Comparison of ENCODE assay signal across 15 cellular contexts in the genomic region with DNA sequence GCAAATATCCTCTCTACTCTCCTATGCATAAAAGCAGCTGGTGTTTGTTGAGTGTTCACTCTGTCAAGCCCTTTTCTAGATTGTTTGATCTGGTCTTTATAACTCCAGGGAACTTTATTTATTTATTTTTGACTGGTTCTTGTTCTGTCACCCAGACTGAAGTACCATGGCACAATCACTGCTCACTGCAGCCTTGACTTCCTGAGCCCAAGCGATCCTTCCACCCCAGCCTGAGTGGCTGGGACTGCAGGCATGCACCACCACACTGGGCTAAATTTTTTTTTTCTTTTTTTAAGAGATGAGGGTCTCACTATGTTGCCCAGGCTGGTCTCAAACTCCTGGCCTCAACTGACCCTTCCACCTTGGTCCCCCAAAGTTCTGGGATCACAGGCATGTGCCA. TPM values are rescaled to one million over a fixed set of nuclear protein-coding genes. Genes with fewer than 3 reads are reported as not detected.
A peak's percentile ranks its signal among the peaks of the same experiment; 100 is the strongest.
DNase-seq lines count a peak whose midpoint lies in the region; ATAC-seq, FAIRE-seq and TF ChIP-seq lines count a peak whose summit lies in the region.
"Had no signal": no experiment of that assay in that cellular context is flagged by ENCODE, and none has a peak within 500 bp of the region (broad histone marks: within the 10 kb centered on the region; RNA-seq: fewer than 3 reads in every experiment).

No MANE protein-coding gene starts in this region.

- peak in 1 of 3 donors; percentile 39 for DNase-seq in right lobe of liver
- DNase-seq in HepG2 (ENCODE audit: low spot score): no peak
- DNase-seq in SHP77 (lab: John Stamatoyannopoulos, UW): peak; percentile 44 to 54
- no peak for DNase-seq in naive B cell
- DNase-seq in NCI-H187 (lab: John Stamatoyannopoulos, UW): no peak
- no peak for DNase-seq in sciatic nerve (ENCODE audit: low spot score)
- DNase-seq in superior temporal gyrus (ENCODE audit: extremely low spot score): no peak
- DNase-seq in NCI-H128 (lab: John Stamatoyannopoulos, UW; ENCODE audit: unreplicated experiment): no peak
- DNase-seq: activated CD4-positive, alpha-beta T cell treated with anti-CD3 and anti-CD28 coated beads, Interleukin-2, amount 50 U/mL, for 1 hour; Calu3; mammary epithelial cell; stimulated activated naive CD8-positive, alpha-beta T cell treated with anti-CD3 and anti-CD28 coated beads, Interleukin-15, amount 100 ng/mL, for 72 hours had no signal

- H3K4me1 Mint-ChIP-seq in naive B cell: peaks cover 19 to 43% (median 35%) of the 10 kb centered on the region in 3 donors
- H3K4me1 Mint-ChIP-seq: brain had no signal

- peak overlapping the region in 4 of 6 donors; percentile 58 to 79 (median 70) for H3K27ac Mint-ChIP-seq in naive B cell
- H3K27ac Mint-ChIP-seq: stimulated activated naive CD8-positive, alpha-beta T cell treated with anti-CD3 and anti-CD28 coated beads, Interleukin-15, amount 100 ng/mL, for 72 hours had no signal

- H3K4me2 ChIP-seq in HepG2 (ENCODE audit: low read depth, low read length): no peak overlapping the region

- WGBS in right lobe of liver (ENCODE audit: insufficient coverage, low coverage, low lambda C conversion rate, missing lambda C conversion rate): 70% methylated on average over 1 of the region's 1 CpG
- 0% methylated on average over 1 of the region's 1 CpG for WGBS in HepG2 (ENCODE audit: low lambda C conversion rate)

- H3K4me1 ChIP-seq in right lobe of liver (peaks cover 0 to 10% (median 0%) of the 10 kb centered on the region in 4 donors), HepG2 (ENCODE audit: insufficient read depth, low read length) (peaks cover 42% of the 10 kb centered on the region)
- H3K4me1 ChIP-seq: Peyer's patch had no signal

- BruUV-seq in HepG2 (replicated peaks; lab: Mats Ljungman, UMichigan): no TSS peak

- intact Hi-C loops in right lobe of liver (cut with DNase I): no loop called here
- intact Hi-C loops in HepG2 (cut with micrococcal nuclease; ENCODE audit: unreplicated experiment): no loop called here
- intact Hi-C loops in sciatic nerve (cut with DNase I): no loop called here

- H3K36me3 ChIP-seq in right lobe of liver (no peaks in the 10 kb centered on the region), HepG2 (replicated peaks in 1 of 2; ENCODE audit: control insufficient read depth in 1 of 2, insufficient read depth in 2 of 2, low read length in 2 of 2) (no peaks in the 10 kb centered on the region)
- H3K36me3 ChIP-seq: Peyer's patch had no signal

- TF ChIP-seq POLR2A in right lobe of liver (IDR thresholded peaks at IDR 0.05) (no peak), HepG2 (IDR thresholded peaks at IDR 0.05; ENCODE audit: insufficient read depth in 1 of 2, low read depth in 2 of 2, low read length in 2 of 2) (no peak)

- H3K4me3 Mint-ChIP-seq in naive B cell: peak overlapping the region in 5 of 8 donors; percentile 83 to 93 (median 87)

- TF ChIP-seq RAD21 in HepG2 (CRISPR knock-in tag; IDR thresholded peaks at IDR 0.05): no peak

- CTCF ChIA-PET in HepG2 (lab: Yijun Ruan, JAX; ENCODE audit: low intra/inter-chr PET ratio, low total read pairs): no interaction called here

- H3K4me3 ChIP-seq in right lobe of liver (no peak overlapping the region), HepG2 (replicated peaks in 1 of 3; ENCODE audit: insufficient read depth in 1 of 3, low read depth in 2 of 3, low read length in 3 of 3) (no peak overlapping the region)
- H3K4me3 ChIP-seq: GM23248, Peyer's patch had no signal

- no peaks in the 10 kb centered on the region for H3K9me3 ChIP-seq in right lobe of liver
- no peaks in the 10 kb centered on the region for H3K9me3 ChIP-seq in HepG2 (ENCODE audit: low read length)
- H3K9me3 ChIP-seq: Peyer's patch had no signal

- H3K27ac ChIP-seq in right lobe of liver (peak overlapping the region in 2 of 3 donors; percentile 94 to 97), HepG2 (ENCODE audit: extremely low read length, insufficient read depth, low read length) (no peak overlapping the region)
- H3K27ac ChIP-seq: GM23248 had no signal

- no peak for FAIRE-seq in HepG2 (lab: Jason Lieb, UNC)

- H3K79me2 ChIP-seq in HepG2 (ENCODE audit: insufficient read depth, low read length): no peaks in the 10 kb centered on the region

- H3K27me3 ChIP-seq in right lobe of liver (no peaks in the 10 kb centered on the region), HepG2 (ENCODE audit: control insufficient read depth in 1 of 2, insufficient read depth in 2 of 2, low read length in 2 of 2) (peaks cover 2% of the 10 kb centered on the region in 2 experiments; a peak in 2 of 5 replicates)
- H3K27me3 ChIP-seq: Peyer's patch had no signal

- in situ Hi-C loops in HepG2 (cut with HindIII; ENCODE audit: extremely low pct_ligation_motif_present, low pct_unique_long_range_greater_than_20kb): no loop called here

- no peaks in the 10 kb centered on the region for H3K27me3 Mint-ChIP-seq in naive B cell
- H3K27me3 Mint-ChIP-seq: stimulated activated naive CD8-positive, alpha-beta T cell treated with anti-CD3 and anti-CD28 coated beads, Interleukin-15, amount 100 ng/mL, for 72 hours had no signal

- H3K36me3 Mint-ChIP-seq in naive B cell: no peaks in the 10 kb centered on the region
- H3K36me3 Mint-ChIP-seq: brain had no signal

- POLR2A ChIA-PET in HepG2 (lab: Yijun Ruan, JAX): interaction anchor here (0.9 to 1.9 kb wide), 4 partner anchors 17 to 82 kb away, joined by 3 to 10 read pairs (median 4); no protein-coding TSS in a partner anchor

- ATAC-seq in right lobe of liver (no peak), HepG2 (no peak), naive B cell (ENCODE audit: low read depth in 2 of 2) (no peak), sciatic nerve (no peak)
- ATAC-seq: stimulated activated naive CD8-positive, alpha-beta T cell treated with anti-CD3 and anti-CD28 coated beads, Interleukin-15, amount 100 ng/mL, for 72 hours had no signal

- TF ChIP-seq EP300 in HepG2 (IDR thresholded peaks at IDR 0.05; ENCODE audit: low read depth in 2 of 2, low read length in 2 of 2): no peak
- TF ChIP-seq EP300 in HepG2 (CRISPR knock-in tag; IDR thresholded peaks at IDR 0.05; ENCODE audit: borderline replicate concordance): no peak

- TF ChIP-seq CTCF in right lobe of liver (IDR thresholded peaks at IDR 0.05) (no peak), HepG2 (CRISPR knock-in tag; IDR thresholded peaks at IDR 0.05) (no peak)

- H3K9me3 Mint-ChIP-seq in naive B cell: peaks cover 0 to 5% (median 0%) of the 10 kb centered on the region in 7 donors

- H2AFZ ChIP-seq in HepG2 (ENCODE audit: low read length): no peak overlapping the region

- no peak overlapping the region for H3K9ac ChIP-seq in HepG2 (ENCODE audit: insufficient read depth, low read depth, low read length)
- H3K9ac ChIP-seq: GM23248 had no signal

- H4K20me1 ChIP-seq in HepG2 (ENCODE audit: insufficient read depth, low read length): no peaks in the 10 kb centered on the region

RNA-seq across cellular contexts. Expression of a gene that starts 12.7 kb away (rescaled TPM):
- 10 to 100 TPM in 3 of 6 experiments, 1 to 10 TPM in 3; 4.2 to 13.2 (median 11.0) TPM for total RNA-seq in right lobe of liver
- total RNA-seq in HepG2 (2016; rRNA removed; fragmentation: Illumina TruSeq; extraction: Trizol): 0.21 and 0.33 TPM in 2 replicates
- total RNA-seq in HepG2 (2016; cell fraction: cytosol; rRNA removed; fragmentation: Illumina TruSeq; extraction: Trizol; ENCODE audit: low read depth): 0.26 and 0.51 TPM in 2 replicates
- total RNA-seq in HepG2 (2016; cell fraction: insoluble cytoplasmic fraction; rRNA removed; fragmentation: Illumina TruSeq; extraction: Trizol): 0.18 and 0.22 TPM in 2 replicates
- 0.31 TPM in 2 replicates for total RNA-seq in HepG2 (2016; cell fraction: membrane; rRNA removed; fragmentation: Illumina TruSeq; extraction: Trizol)
- 0.19 and 0.71 TPM in 2 replicates for total RNA-seq in HepG2 (2016; cell fraction: nucleus; rRNA removed; fragmentation: Illumina TruSeq; extraction: Trizol)
- 2.3 and 2.5 TPM in 2 replicates for polyA plus RNA-seq in HepG2 (2011; rRNA removed)
- 1.1 and 1.2 TPM in 2 replicates for polyA plus RNA-seq in HepG2 (2011; cell fraction: cytosol; rRNA removed)
- 11.6 and 19.0 TPM in 2 replicates for polyA plus RNA-seq in HepG2 (2011; cell fraction: nucleus; rRNA removed)
- polyA plus RNA-seq in HepG2 (2012): 1.5 and 3.8 TPM in 2 replicates
- 0.26 and 0.40 TPM in 2 replicates for polyA plus RNA-seq in HepG2 (2016; cell fraction: cytosol; fragmentation: Illumina TruSeq; extraction: Trizol; ENCODE audit: low read depth)
- polyA plus RNA-seq in HepG2 (2016; cell fraction: insoluble cytoplasmic fraction; fragmentation: Illumina TruSeq; extraction: Trizol; ENCODE audit: low read depth): 0.09 and 0.23 TPM in 2 replicates
- 0.26 and 0.42 TPM in 2 replicates for polyA plus RNA-seq in HepG2 (2016; cell fraction: membrane; fragmentation: Illumina TruSeq; extraction: Trizol; ENCODE audit: low read depth)
- polyA plus RNA-seq in HepG2 (2016; cell fraction: nucleus; fragmentation: Illumina TruSeq; extraction: Trizol; ENCODE audit: insufficient read depth, low read depth): 0.23 and 0.79 TPM in 2 replicates
- polyA minus RNA-seq in HepG2 (2011; rRNA and poly(A)+ RNA removed; ENCODE audit: low replicate concordance): 0.14 and 2.9 TPM in 2 replicates
- polyA minus RNA-seq in HepG2 (2011; cell fraction: cytosol; rRNA and poly(A)+ RNA removed): 0.35 and 1.5 TPM in 2 replicates
- polyA minus RNA-seq in HepG2 (2011; cell fraction: nucleus; rRNA and poly(A)+ RNA removed): 3.7 and 5.4 TPM in 2 replicates
- 1 to 10 TPM in 4 of 6 donors, under 1 TPM in 2; 0.82 to 2.4 (median 1.1) TPM for polyA plus RNA-seq in naive B cell (ENCODE audit: low read depth in 6 of 6)
- 36.6 TPM for total RNA-seq in sciatic nerve
- total RNA-seq: Calu3, GM23248 had no signal

RNA-seq across cellular contexts. Expression of a gene that starts 12.7 kb away (rescaled TPM):
- not detected for total RNA-seq in right lobe of liver
- 0.22 TPM in 1 of 2 replicates, not detected in the other for total RNA-seq in HepG2 (2016; rRNA removed; fragmentation: Illumina TruSeq; extraction: Trizol)
- total RNA-seq in HepG2 (2016; cell fraction: cytosol; rRNA removed; fragmentation: Illumina TruSeq; extraction: Trizol; ENCODE audit: low read depth): 0.35 TPM in 1 of 2 replicates, not detected in the other
- 0.15 TPM in 1 of 2 replicates, not detected in the other for total RNA-seq in HepG2 (2016; cell fraction: insoluble cytoplasmic fraction; rRNA removed; fragmentation: Illumina TruSeq; extraction: Trizol)
- total RNA-seq in HepG2 (2016; cell fraction: membrane; rRNA removed; fragmentation: Illumina TruSeq; extraction: Trizol): 0.38 and 0.49 TPM in 2 replicates
- not detected in 2 replicates for total RNA-seq in HepG2 (2016; cell fraction: nucleus; rRNA removed; fragmentation: Illumina TruSeq; extraction: Trizol)
- 0.07 and 0.09 TPM in 2 replicates for polyA plus RNA-seq in HepG2 (2011; rRNA removed)
- polyA plus RNA-seq in HepG2 (2011; cell fraction: cytosol; rRNA removed): 0.09 and 0.15 TPM in 2 replicates
- polyA plus RNA-seq in HepG2 (2011; cell fraction: nucleus; rRNA removed): 0.48 and 0.87 TPM in 2 replicates
- 0.15 TPM in 1 of 2 replicates, not detected in the other for polyA plus RNA-seq in HepG2 (2012)
- polyA plus RNA-seq in HepG2 (2016; cell fraction: cytosol; fragmentation: Illumina TruSeq; extraction: Trizol; ENCODE audit: low read depth): not detected in 2 replicates
- polyA plus RNA-seq in HepG2 (2016; cell fraction: insoluble cytoplasmic fraction; fragmentation: Illumina TruSeq; extraction: Trizol; ENCODE audit: low read depth): not detected in 2 replicates
- polyA plus RNA-seq in HepG2 (2016; cell fraction: membrane; fragmentation: Illumina TruSeq; extraction: Trizol; ENCODE audit: low read depth): not detected in 2 replicates
- polyA plus RNA-seq in HepG2 (2016; cell fraction: nucleus; fragmentation: Illumina TruSeq; extraction: Trizol; ENCODE audit: insufficient read depth, low read depth): not detected in 2 replicates
- 0.36 TPM in 1 of 2 replicates, not detected in the other for polyA minus RNA-seq in HepG2 (2011; rRNA and poly(A)+ RNA removed; ENCODE audit: low replicate concordance)
- not detected in 2 replicates for polyA minus RNA-seq in HepG2 (2011; cell fraction: cytosol; rRNA and poly(A)+ RNA removed)
- polyA minus RNA-seq in HepG2 (2011; cell fraction: nucleus; rRNA and poly(A)+ RNA removed): 1.4 TPM in 1 of 2 replicates, not detected in the other
- polyA plus RNA-seq in naive B cell (ENCODE audit: low read depth in 6 of 6): under 1 TPM in 1 of 6 donors, not detected in 5; 0.23 TPM
- total RNA-seq in sciatic nerve: not detected
- total RNA-seq: Calu3, GM23248, mammary epithelial cell, Peyer's patch had no signal
- polyA plus RNA-seq: GM23248, mammary epithelial cell had no signal

RNA-seq across cellular contexts. Expression of a gene that starts 30.3 kb away (rescaled TPM):
- total RNA-seq in right lobe of liver (10 to 100 TPM; 55.1 to 95.9 (median 75.6) TPM), HepG2 (2016; rRNA removed; fragmentation: Illumina TruSeq; extraction: Trizol) (78.5 and 91.0 TPM in 2 replicates), sciatic nerve (148 TPM)
- total RNA-seq in HepG2 (2016; cell fraction: cytosol; rRNA removed; fragmentation: Illumina TruSeq; extraction: Trizol; ENCODE audit: low read depth): 61.6 and 62.5 TPM in 2 replicates
- 72.7 and 92.2 TPM in 2 replicates for total RNA-seq in HepG2 (2016; cell fraction: insoluble cytoplasmic fraction; rRNA removed; fragmentation: Illumina TruSeq; extraction: Trizol)
- total RNA-seq in HepG2 (2016; cell fraction: membrane; rRNA removed; fragmentation: Illumina TruSeq; extraction: Trizol): 98.7 and 108 TPM in 2 replicates
- total RNA-seq in HepG2 (2016; cell fraction: nucleus; rRNA removed; fragmentation: Illumina TruSeq; extraction: Trizol): 63.4 and 77.8 TPM in 2 replicates
- polyA plus RNA-seq in HepG2 (2011; rRNA removed) (268 and 270 TPM in 2 replicates), naive B cell (ENCODE audit: low read depth in 6 of 6) (10 to 100 TPM in 5 of 6 donors, 1 to 10 TPM in 1; 10.0 to 13.8 (median 11.9) TPM)
- 216 and 257 TPM in 2 replicates for polyA plus RNA-seq in HepG2 (2011; cell fraction: cytosol; rRNA removed)
- 595 and 749 TPM in 2 replicates for polyA plus RNA-seq in HepG2 (2011; cell fraction: nucleus; rRNA removed)
- polyA plus RNA-seq in HepG2 (2012): 72.7 and 87.5 TPM in 2 replicates
- 60.8 and 65.7 TPM in 2 replicates for polyA plus RNA-seq in HepG2 (2016; cell fraction: cytosol; fragmentation: Illumina TruSeq; extraction: Trizol; ENCODE audit: low read depth)
- 106 and 117 TPM in 2 replicates for polyA plus RNA-seq in HepG2 (2016; cell fraction: insoluble cytoplasmic fraction; fragmentation: Illumina TruSeq; extraction: Trizol; ENCODE audit: low read depth)
- 114 and 123 TPM in 2 replicates for polyA plus RNA-seq in HepG2 (2016; cell fraction: membrane; fragmentation: Illumina TruSeq; extraction: Trizol; ENCODE audit: low read depth)
- 131 and 137 TPM in 2 replicates for polyA plus RNA-seq in HepG2 (2016; cell fraction: nucleus; fragmentation: Illumina TruSeq; extraction: Trizol; ENCODE audit: insufficient read depth, low read depth)
- polyA minus RNA-seq in HepG2 (2011; rRNA and poly(A)+ RNA removed; ENCODE audit: low replicate concordance): 139 and 364 TPM in 2 replicates
- 88.3 and 92.0 TPM in 2 replicates for polyA minus RNA-seq in HepG2 (2011; cell fraction: cytosol; rRNA and poly(A)+ RNA removed)
- polyA minus RNA-seq in HepG2 (2011; cell fraction: nucleus; rRNA and poly(A)+ RNA removed): 159 and 160 TPM in 2 replicates

RNA-seq across cellular contexts. Expression of a gene that starts 49.5 kb away (rescaled TPM):
- total RNA-seq in right lobe of liver (100 to 1,000 TPM in 1 of 6 experiments, 10 to 100 TPM in 2, 1 to 10 TPM in 3; 2.1 to 118 (median 19.1) TPM), HepG2 (2016; rRNA removed; fragmentation: Illumina TruSeq; extraction: Trizol) (301 and 337 TPM in 2 replicates), sciatic nerve (not detected)
- 59.0 and 67.7 TPM in 2 replicates for total RNA-seq in HepG2 (2016; cell fraction: cytosol; rRNA removed; fragmentation: Illumina TruSeq; extraction: Trizol; ENCODE audit: low read depth)
- 281 and 313 TPM in 2 replicates for total RNA-seq in HepG2 (2016; cell fraction: insoluble cytoplasmic fraction; rRNA removed; fragmentation: Illumina TruSeq; extraction: Trizol)
- total RNA-seq in HepG2 (2016; cell fraction: membrane; rRNA removed; fragmentation: Illumina TruSeq; extraction: Trizol): 183 and 224 TPM in 2 replicates
- total RNA-seq in HepG2 (2016; cell fraction: nucleus; rRNA removed; fragmentation: Illumina TruSeq; extraction: Trizol): 188 and 190 TPM in 2 replicates
- polyA plus RNA-seq in HepG2 (2011; rRNA removed) (287 and 352 TPM in 2 replicates), naive B cell (ENCODE audit: low read depth in 6 of 6) (under 1 TPM; 0.06 to 0.43 (median 0.23) TPM)
- 169 and 211 TPM in 2 replicates for polyA plus RNA-seq in HepG2 (2011; cell fraction: cytosol; rRNA removed)
- polyA plus RNA-seq in HepG2 (2011; cell fraction: nucleus; rRNA removed): 756 and 778 TPM in 2 replicates
- 201 and 249 TPM in 2 replicates for polyA plus RNA-seq in HepG2 (2012)
- polyA plus RNA-seq in HepG2 (2016; cell fraction: cytosol; fragmentation: Illumina TruSeq; extraction: Trizol; ENCODE audit: low read depth): 85.6 and 100 TPM in 2 replicates
- polyA plus RNA-seq in HepG2 (2016; cell fraction: insoluble cytoplasmic fraction; fragmentation: Illumina TruSeq; extraction: Trizol; ENCODE audit: low read depth): 215 and 265 TPM in 2 replicates
- polyA plus RNA-seq in HepG2 (2016; cell fraction: membrane; fragmentation: Illumina TruSeq; extraction: Trizol; ENCODE audit: low read depth): 117 and 144 TPM in 2 replicates
- 336 and 399 TPM in 2 replicates for polyA plus RNA-seq in HepG2 (2016; cell fraction: nucleus; fragmentation: Illumina TruSeq; extraction: Trizol; ENCODE audit: insufficient read depth, low read depth)
- 0.19 and 699 TPM in 2 replicates for polyA minus RNA-seq in HepG2 (2011; rRNA and poly(A)+ RNA removed; ENCODE audit: low replicate concordance)
- polyA minus RNA-seq in HepG2 (2011; cell fraction: cytosol; rRNA and poly(A)+ RNA removed): 138 and 156 TPM in 2 replicates
- 112 and 120 TPM in 2 replicates for polyA minus RNA-seq in HepG2 (2011; cell fraction: nucleus; rRNA and poly(A)+ RNA removed)
- total RNA-seq: GM23248, mammary epithelial cell had no signal
- polyA plus RNA-seq: GM23248 had no signal

Comparison
In these comparisons a context has a peak if more than half of its experiments do, and no peak if none do; other contexts are left out.
1. DNase-seq: peak in SHP77 (2 of 2); none in HepG2 (single experiment), naive B cell (single experiment), NCI-H187 (0 of 2), sciatic nerve (single experiment), superior temporal gyrus (single experiment) and NCI-H128 (single experiment).